In genomic region chr22:31496735-31497146, GRCh38 we compare ENCODE assay signal across 8 cellular contexts. TPM values are rescaled to one million over a fixed set of nuclear protein-coding genes. Genes with fewer than 3 reads are reported as not detected.
A peak's percentile ranks its signal among the peaks of the same experiment; 100 is the strongest.
DNase-seq lines count a peak whose midpoint lies in the region; ATAC-seq, FAIRE-seq and TF ChIP-seq lines count a peak whose summit lies in the region.

No MANE protein-coding gene starts in this region.

- H2AFZ ChIP-seq in keratinocyte (ENCODE audit: control insufficient read depth, low read length), result peak overlapping the region; percentile 94

- H3K4me1 ChIP-seq in keratinocyte (ENCODE audit: control insufficient read depth, extremely low read depth, insufficient read depth, low read length), result peaks cover 11% of the 10 kb centered on the region

- DNase-seq in ELR (ENCODE audit: low read depth), result peak; percentile 55
- no peak for DNase-seq in RWPE1 (ENCODE audit: low spot score)
- DNase-seq in astrocyte of the cerebellum (ENCODE audit: low read depth), result no peak
- no peak for DNase-seq in keratinocyte (ENCODE audit: low read depth, low spot score)
- DNase-seq in stimulated activated CD4-positive, alpha-beta T cell treated with anti-CD3 and anti-CD28 coated beads, Interleukin-4, amount 100 ng/mL, for 1 hour, result peak; percentile 44
- no peak for DNase-seq in midbrain (lab: John Stamatoyannopoulos, UW)
- DNase-seq in COR-L47 (lab: John Stamatoyannopoulos, UW), result no peak

- no peak for FAIRE-seq in keratinocyte (lab: Jason Lieb, UNC)

- POLR2A ChIA-PET in RWPE1 (lab: Yijun Ruan, JAX; ENCODE audit: low non-redundant PET), result no interaction called here

- H3K9ac ChIP-seq in keratinocyte (ENCODE audit: control insufficient read depth, extremely low read depth, insufficient read depth, low read length), result peak overlapping the region; percentile 85

- peak overlapping the region; percentile 94 for H3K4me2 ChIP-seq in keratinocyte (ENCODE audit: control insufficient read depth, extremely low read depth, insufficient read depth, low read depth, low read length)

- peaks cover 13% of the 10 kb centered on the region for H3K79me2 ChIP-seq in keratinocyte (ENCODE audit: control insufficient read depth, insufficient read depth, low read length)

- no peaks in the 10 kb centered on the region for H4K20me1 ChIP-seq in keratinocyte (ENCODE audit: control insufficient read depth, extremely low read depth, insufficient read depth, low read length)

- in situ Hi-C loops in astrocyte of the cerebellum (cut with HindIII; ENCODE audit: low sequenced_read_pairs), result no loop called here

- H3K36me3 ChIP-seq in keratinocyte (ENCODE audit: control insufficient read depth in 2 of 2, extremely low read depth in 1 of 2, insufficient read depth in 2 of 2, low read length in 2 of 2), result no peaks in the 10 kb centered on the region

- no peaks in the 10 kb centered on the region for H3K9me3 ChIP-seq in keratinocyte (ENCODE audit: control insufficient read depth, low read depth, low read length)

- H3K27me3 ChIP-seq in keratinocyte (ENCODE audit: control insufficient read depth, extremely low read depth, insufficient read depth, low read length), result no peaks in the 10 kb centered on the region

- ATAC-seq in HG02678 (IDR thresholded peaks at IDR 0.05; ENCODE audit: unreplicated experiment), result peak; percentile 14

- CTCF ChIA-PET in RWPE1 (lab: Yijun Ruan, JAX), result interaction anchor here (0.6 kb wide), 1 partner anchor 58 kb away, joined by 4 read pairs; no protein-coding TSS in a partner anchor

- H3K9me1 ChIP-seq in keratinocyte (ENCODE audit: control insufficient read depth, extremely low read depth, insufficient read depth, low read length), result no peaks in the 10 kb centered on the region

- peak overlapping the region; percentile 91 for H3K27ac ChIP-seq in RWPE1
- peak overlapping the region; percentile 71 for H3K27ac ChIP-seq in keratinocyte (ENCODE audit: control insufficient read depth, insufficient read depth, low read length)

- TF ChIP-seq CTCF in RWPE1 (conservative IDR thresholded peaks at IDR 0.05; ENCODE audit: low read depth) (no peak), astrocyte of the cerebellum (IDR thresholded peaks at IDR 0.05; ENCODE audit: low read depth, low read length, missing control alignments) (no peak), keratinocyte (optimal IDR thresholded peaks at IDR 0.05 in 1 of 3, IDR thresholded peaks at IDR 0.05 in 1 of 3, conservative IDR thresholded peaks at IDR 0.05 in 1 of 3; ENCODE audit: extremely low read depth in 1 of 3, insufficient read depth in 2 of 3, low read length in 3 of 3) (no peak)

- H3K4me3 ChIP-seq in astrocyte of the cerebellum (ENCODE audit: low read depth, low read length), result peak overlapping the region; percentile 57
- H3K4me3 ChIP-seq in keratinocyte (ENCODE audit: control insufficient read depth in 2 of 3, extremely low read depth in 1 of 3, insufficient read depth in 2 of 3, low read depth in 1 of 3, low read length in 3 of 3), result peak overlapping the region; percentile 55 to 86 (median 77)

- dilution Hi-C loops in keratinocyte (cut with MboI; ENCODE audit: extremely low pct_ligation_motif_present, low sequenced_read_pairs), result no loop called here

RNA-seq across cellular contexts. Expression of gene SFI1, which starts 0.4 kb away (rescaled TPM):
- 6.6 to 12.0 TPM (median 10.7 TPM) in 3 replicates for polyA plus RNA-seq in keratinocyte
- polyA plus RNA-seq in keratinocyte (2011; ENCODE audit: low read depth), result 7.3 TPM
- 2.5 and 2.7 TPM in 2 replicates for polyA plus RNA-seq in keratinocyte (2011; cell fraction: cytosol; rRNA removed)
- 58.3 and 59.4 TPM in 2 replicates for polyA plus RNA-seq in keratinocyte (2011; cell fraction: nucleus; rRNA removed)
- polyA plus RNA-seq in keratinocyte (2012; ENCODE audit: low replicate concordance), result 5.8 and 9.0 TPM in 2 replicates
- 11.3 to 27.6 TPM (median 26.5 TPM) in 3 replicates for polyA minus RNA-seq in keratinocyte
- polyA minus RNA-seq in keratinocyte (2011; cell fraction: cytosol; rRNA and poly(A)+ RNA removed), result 8.8 TPM
- 22.3 and 30.6 TPM in 2 replicates for polyA minus RNA-seq in keratinocyte (2011; cell fraction: nucleus; rRNA and poly(A)+ RNA removed)

RNA-seq across cellular contexts. Expression of gene EIF4ENIF1, which starts 7.1 kb away (rescaled TPM):
- polyA plus RNA-seq in keratinocyte, result 9.9 to 16.4 TPM (median 14.4 TPM) in 3 replicates
- 11.5 TPM for polyA plus RNA-seq in keratinocyte (2011; ENCODE audit: low read depth)
- 11.5 and 13.0 TPM in 2 replicates for polyA plus RNA-seq in keratinocyte (2011; cell fraction: cytosol; rRNA removed)
- 30.2 and 34.7 TPM in 2 replicates for polyA plus RNA-seq in keratinocyte (2011; cell fraction: nucleus; rRNA removed)
- polyA plus RNA-seq in keratinocyte (2012; ENCODE audit: low replicate concordance), result 13.2 and 17.1 TPM in 2 replicates
- polyA minus RNA-seq in keratinocyte, result 13.2 to 21.5 TPM (median 18.1 TPM) in 3 replicates
- 9.2 TPM for polyA minus RNA-seq in keratinocyte (2011; cell fraction: cytosol; rRNA and poly(A)+ RNA removed)
- 13.9 and 20.4 TPM in 2 replicates for polyA minus RNA-seq in keratinocyte (2011; cell fraction: nucleus; rRNA and poly(A)+ RNA removed)

Comparison
In these comparisons a context has a peak if more than half of its experiments do, and no peak if none do; other contexts are left out.
1. DNase-seq: peak in ELR (single experiment) and stimulated activated CD4-positive, alpha-beta T cell treated with anti-CD3 and anti-CD28 coated beads, Interleukin-4, amount 100 ng/mL, for 1 hour (single experiment); none in RWPE1 (single experiment), astrocyte of the cerebellum (single experiment), keratinocyte (single experiment), midbrain (single experiment) and COR-L47 (single experiment).